ENCODE assay signal across 22 cellular contexts in the genomic region with DNA sequence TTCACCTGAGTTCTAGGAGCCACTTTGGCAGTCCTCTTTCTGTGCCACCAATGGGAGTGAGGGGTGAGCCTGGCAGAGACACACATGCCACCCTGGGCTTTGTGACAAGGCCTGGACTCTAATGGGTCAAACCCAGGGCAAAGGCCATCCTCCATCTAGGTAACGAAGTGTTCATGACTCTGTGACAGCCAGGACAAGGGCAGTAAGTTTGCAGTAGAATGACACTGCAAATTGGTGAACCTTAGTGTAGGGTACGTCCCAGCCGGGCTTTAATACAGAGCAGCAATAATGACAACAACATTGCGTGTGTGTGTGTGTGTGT. TPM values are rescaled to one million over a fixed set of nuclear protein-coding genes. Genes with fewer than 3 reads are reported as not detected.
DNase-seq lines count a peak whose midpoint lies in the region; ATAC-seq and TF ChIP-seq lines count a peak whose summit lies in the region.
"Had no signal": no experiment of that assay in that cellular context is flagged by ENCODE, and none has a peak within 500 bp of the region (broad histone marks: within the 10 kb centered on the region; RNA-seq: fewer than 3 reads in every experiment).

No MANE protein-coding gene starts in this region.

- H3K9ac ChIP-seq in IMR-90 (ENCODE audit: low read depth, low read length) (no peak overlapping the region), mucosa of rectum (ENCODE audit: low read depth in 1 of 2, low read length in 2 of 2) (no peak overlapping the region)
- H3K9ac ChIP-seq: BLaER1 had no signal

- H4K20me1 ChIP-seq in IMR-90 (ENCODE audit: insufficient read depth, low read length) = no peaks in the 10 kb centered on the region; the same call in 1 of the 2 replicates
- H4K20me1 ChIP-seq: BLaER1 had no signal

- 95% methylated on average over 4 of the region's 4 CpGs; no CpG with 5 or more reads in 1 of the 2 experiments for WGBS in IMR-90 (ENCODE audit: extremely low coverage in 2 of 2, insufficient read length in 1 of 2), 2 experiments

- no peak overlapping the region for H3K14ac ChIP-seq in IMR-90 (replicated peaks; ENCODE audit: low read depth, low read length)

- H2AK5ac ChIP-seq in IMR-90 (ENCODE audit: low read depth, low read length) = peak overlapping the region; percentile 30; the same call in 1 of the 2 replicates

- H4K8ac ChIP-seq in IMR-90 (ENCODE audit: low read depth in 2 of 2, low read length in 2 of 2) = no peak overlapping the region

- TF ChIP-seq RAD21 in IMR-90 (IDR thresholded peaks at IDR 0.05; ENCODE audit: low read length) = no peak

- H3K9me1 ChIP-seq in IMR-90 (ENCODE audit: insufficient read depth, low read length) = peaks cover 13% of the 10 kb centered on the region

- H2AFZ ChIP-seq in IMR-90 (replicated peaks; ENCODE audit: low read length, poor library complexity) = no peak overlapping the region

- H3K27ac ChIP-seq in IMR-90 (ENCODE audit: insufficient read depth, low read length) (no peak overlapping the region), mucosa of rectum (ENCODE audit: low read depth in 2 of 2, low read length in 2 of 2) (peak overlapping the region; percentile 24 to 63)
- H3K27ac ChIP-seq: BLaER1 had no signal

- peaks cover 4% of the 10 kb centered on the region for H3K36me3 Mint-ChIP-seq in endothelial cell (ENCODE audit: low read depth, unreplicated experiment)
- H3K36me3 Mint-ChIP-seq: IgD-negative memory B cell had no signal

- H2BK120ac ChIP-seq in IMR-90 (ENCODE audit: low read depth, low read length) = no peak overlapping the region

- H3K4me1 ChIP-seq in IMR-90 (ENCODE audit: control insufficient read depth, insufficient read depth, low read length) = peaks cover 10% of the 10 kb centered on the region
- H3K4me1 ChIP-seq in mucosa of rectum (ENCODE audit: control insufficient read depth in 2 of 2, insufficient read depth in 2 of 2, low read length in 2 of 2) = peaks cover 0 to 15% of the 10 kb centered on the region in 2 donors
- H3K4me1 ChIP-seq: BLaER1 had no signal

- no peak overlapping the region for H4K5ac ChIP-seq in IMR-90 (ENCODE audit: low read depth, low read length)

- H2BK15ac ChIP-seq in IMR-90 (ENCODE audit: low read depth, low read length) = no peak overlapping the region

- no peak for TF ChIP-seq POLR2A in IMR-90 (IDR thresholded peaks at IDR 0.05; ENCODE audit: low read depth, low read length)

- H3K9me3 ChIP-seq in IMR-90 (ENCODE audit: control insufficient read depth, insufficient read depth, low read length) (no peaks in the 10 kb centered on the region), mucosa of rectum (ENCODE audit: control insufficient read depth in 2 of 2, low read length in 2 of 2) (no peaks in the 10 kb centered on the region)
- H3K9me3 ChIP-seq: BLaER1 had no signal

- POLR2A ChIA-PET in IMR-90 (lab: Charles Lee; ENCODE audit: unreplicated experiment) = no interaction called here

- H3K36me3 ChIP-seq in IMR-90 (ENCODE audit: control insufficient read depth, insufficient read depth, low read length) = peaks cover 5% of the 10 kb centered on the region; the same call in 1 of the 2 replicates
- no peaks in the 10 kb centered on the region for H3K36me3 ChIP-seq in mucosa of rectum (ENCODE audit: control insufficient read depth in 2 of 2, insufficient read depth in 2 of 2, low read length in 2 of 2)
- H3K36me3 ChIP-seq: BLaER1 had no signal

- H3K27ac Mint-ChIP-seq in endothelial cell (ENCODE audit: unreplicated experiment) = no peak overlapping the region
- H3K27ac Mint-ChIP-seq: CD4-positive, alpha-beta T cell; IgD-negative memory B cell had no signal

- no peak overlapping the region for H3K4ac ChIP-seq in IMR-90 (ENCODE audit: low read depth, low read length)

- H3K27me3 Mint-ChIP-seq in endothelial cell (ENCODE audit: unreplicated experiment) = no peaks in the 10 kb centered on the region

- BruUV-seq in IMR-90 (replicated peaks; lab: Mats Ljungman, UMichigan) = no TSS peak

- H3K18ac ChIP-seq in IMR-90 (ENCODE audit: low read depth, low read length) = no peak overlapping the region; the same call in 1 of the 2 replicates

- H3K4me3 Mint-ChIP-seq in endothelial cell (ENCODE audit: unreplicated experiment) = no peak overlapping the region
- H3K4me3 Mint-ChIP-seq: CD4-positive, alpha-beta T cell had no signal

- no peak overlapping the region for H3K4me2 ChIP-seq in IMR-90 (ENCODE audit: low read depth, low read length)
- H3K4me2 ChIP-seq: BLaER1 had no signal

- TF ChIP-seq CTCF in IMR-90 (conservative IDR thresholded peaks at IDR 0.05; ENCODE audit: low read depth, low read length) = no peak
- no peak for TF ChIP-seq CTCF in endothelial cell (IDR thresholded peaks at IDR 0.05; ENCODE audit: unreplicated experiment)

- no peak overlapping the region; the same call in 1 of the 2 replicates for H4K91ac ChIP-seq in IMR-90 (ENCODE audit: insufficient read depth, low read depth, low read length)

- H2BK20ac ChIP-seq in IMR-90 (ENCODE audit: low read depth, low read length) = no peak overlapping the region

- no peaks in the 10 kb centered on the region for H3K27me3 ChIP-seq in IMR-90 (ENCODE audit: control insufficient read depth, insufficient read depth, low read length)
- no peaks in the 10 kb centered on the region for H3K27me3 ChIP-seq in mucosa of rectum (ENCODE audit: control insufficient read depth in 2 of 2, insufficient read depth in 2 of 2, low read length in 2 of 2)
- H3K27me3 ChIP-seq: BLaER1 had no signal

- H3K9me3 Mint-ChIP-seq in endothelial cell (ENCODE audit: unreplicated experiment) = no peaks in the 10 kb centered on the region
- H3K9me3 Mint-ChIP-seq: CD4-positive, alpha-beta T cell; IgD-negative memory B cell had no signal

- no peak overlapping the region for H2AK9ac ChIP-seq in IMR-90 (replicated peaks; ENCODE audit: low read depth, low read length, poor library complexity)

- no peaks in the 10 kb centered on the region for H3K4me1 Mint-ChIP-seq in endothelial cell (ENCODE audit: unreplicated experiment)
- H3K4me1 Mint-ChIP-seq: IgD-negative memory B cell had no signal

- H3K4me3 ChIP-seq in IMR-90 (ENCODE audit: insufficient read depth, low read depth, low read length) (no peak overlapping the region), mucosa of rectum (ENCODE audit: low read length in 2 of 2) (no peak overlapping the region)
- H3K4me3 ChIP-seq: BLaER1 had no signal

- H2BK5ac ChIP-seq in IMR-90 (ENCODE audit: low read depth, low read length, poor library complexity, severe bottlenecking) = no peak overlapping the region

- intact Hi-C loops in IMR-90 (cut with micrococcal nuclease) = loop anchor here (1.0 kb wide), 1 partner anchor 30 kb away; no protein-coding TSS in a partner anchor

- ATAC-seq in IMR-90 (ENCODE audit: low read depth) (no peak), left lobe of liver (peak; percentile 86)
- ATAC-seq: SK-N-SH treated with all-trans-retinoic acid at 6 μM for 48 hours had no signal

- in situ Hi-C loops in IMR-90 (cut with MboI; ENCODE audit: low sequenced_read_pairs) = no loop called here

- no peak for DNase-seq in IMR-90
- peak; percentile 93 for DNase-seq in left lobe of liver (ENCODE audit: low spot score)
- DNase-seq in DMS153 (lab: John Stamatoyannopoulos, UW) = no peak
- no peak for DNase-seq in NCI-H1105 (lab: John Stamatoyannopoulos, UW)
- DNase-seq in endothelial cell (ENCODE audit: low spot score) = no peak
- DNase-seq in NCI-H82 treated with DMSO at 0.1 percent for 48 hours (lab: John Stamatoyannopoulos, UW; ENCODE audit: unreplicated experiment) = no peak
- DNase-seq: CD4-positive, alpha-beta T cell; COR-L47; DMS 273 treated with DMSO at 0.1 percent for 48 hours; GOT3; HCEC 1CT; Kasumi-1; NCI-H1417 treated with DMSO at 0.1 percent for 48 hours; NCI-H187 treated with DMSO at 0.1 percent for 48 hours; NCI-H2227 treated with DMSO at 0.1 percent for 48 hours; NCI-H510A treated with DMSO at 0.1 percent for 48 hours; NCI-H748 treated with DMSO at 0.1 percent for 48 hours; NK-92 treated with Interleukin-12 subunit alpha and Interleukin-12 subunit beta, amount 100 ng/mL, for 24 hours had no signal

- dilution Hi-C loops in IMR-90 (cut with HindIII; ENCODE audit: low sequenced_read_pairs, unreplicated experiment) = no loop called here

- peaks cover 28 to 54% of the 10 kb centered on the region in 2 experiments for H3K79me1 ChIP-seq in IMR-90 (ENCODE audit: low read depth in 1 of 2, low read length in 2 of 2)

- H3K56ac ChIP-seq in IMR-90 (ENCODE audit: extremely low read depth, insufficient read depth, low read length) = no peak overlapping the region

- peak overlapping the region; percentile 2; the same call in 1 of the 2 replicates for H3K23ac ChIP-seq in IMR-90 (ENCODE audit: low read depth, low read length)

- CTCF ChIA-PET in IMR-90 (lab: Yijun Ruan, JAX) = no interaction called here

TF ChIP-seq in IMR-90, 13 proteins besides CTCF, POLR2A, EP300 and RAD21 (continues in another document):
- no peak for TF ChIP-seq MXI1 (IDR thresholded peaks at IDR 0.05; ENCODE audit: borderline replicate concordance, low read depth, low read length)
- TF ChIP-seq FOS (IDR thresholded peaks at IDR 0.05; ENCODE audit: low read depth, low read length) = no peak
- TF ChIP-seq NFE2L2 (IDR thresholded peaks at IDR 0.05; ENCODE audit: low read depth, low read length) = no peak
- TF ChIP-seq CEBPB (IDR thresholded peaks at IDR 0.05; ENCODE audit: low read depth, low read length) = no peak
- TF ChIP-seq, protein P1, sequence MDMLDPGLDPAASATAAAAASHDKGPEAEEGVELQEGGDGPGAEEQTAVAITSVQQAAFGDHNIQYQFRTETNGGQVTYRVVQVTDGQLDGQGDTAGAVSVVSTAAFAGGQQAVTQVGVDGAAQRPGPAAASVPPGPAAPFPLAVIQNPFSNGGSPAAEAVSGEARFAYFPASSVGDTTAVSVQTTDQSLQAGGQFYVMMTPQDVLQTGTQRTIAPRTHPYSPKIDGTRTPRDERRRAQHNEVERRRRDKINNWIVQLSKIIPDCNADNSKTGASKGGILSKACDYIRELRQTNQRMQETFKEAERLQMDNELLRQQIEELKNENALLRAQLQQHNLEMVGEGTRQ (IDR thresholded peaks at IDR 0.05; ENCODE audit: low read depth, low read length) = no peak
- TF ChIP-seq CHD1 (IDR thresholded peaks at IDR 0.05; ENCODE audit: low read depth, low read length) = no peak
- TF ChIP-seq MAFK (IDR thresholded peaks at IDR 0.05; ENCODE audit: low read depth, low read length) = no peak
- no peak for TF ChIP-seq BHLHE40 (IDR thresholded peaks at IDR 0.05; ENCODE audit: low read depth, low read length)
- TF ChIP-seq RFX5 (IDR thresholded peaks at IDR 0.05; ENCODE audit: low read depth, low read length) = no peak
- no peak for TF ChIP-seq SMC3 (IDR thresholded peaks at IDR 0.05; ENCODE audit: low read depth, low read length)
- TF ChIP-seq MAZ (IDR thresholded peaks at IDR 0.05; ENCODE audit: borderline replicate concordance, low read depth, low read length) = no peak

RNA-seq across cellular contexts. Expression of a gene that starts 43.3 kb away (rescaled TPM):
- total RNA-seq in IMR-90 (2012; rRNA removed) (55.0 and 58.6 TPM in 2 replicates), left lobe of liver (120 TPM), endothelial cell (ENCODE audit: unreplicated experiment) (31.0 TPM)
- 51.1 and 63.3 TPM in 2 replicates for polyA plus RNA-seq in IMR-90 (2012; rRNA removed)
- 27.9 and 34.6 TPM in 2 replicates for polyA plus RNA-seq in IMR-90 (2012; cell fraction: cytosol; rRNA removed)
- polyA plus RNA-seq in IMR-90 (2012; cell fraction: nucleus; rRNA removed; ENCODE audit: low replicate concordance) = 18.2 and 48.5 TPM in 2 replicates
- total RNA-seq: CD4-positive, alpha-beta T cell had no signal
